In genomic region chrX:69069086-69069445, GRCh38 we compare ENCODE assay signal across 27 cellular contexts.
"Had no signal": no experiment of that assay in that cellular context is flagged by ENCODE, and none has a peak within 500 bp of the region (broad histone marks: within the 10 kb centered on the region; RNA-seq: fewer than 3 reads in every experiment).

No MANE protein-coding gene starts in this region.

- DNase-seq: dermis blood vessel endothelial cell; effector memory CD4-positive, alpha-beta T cell; foreskin keratinocyte; heart left ventricle; kidney; mesendoderm; occipital lobe; ovary; right cardiac atrium; small intestine; stimulated activated CD4-positive, alpha-beta T cell treated with anti-CD3 and anti-CD28 coated beads, Interleukin-1b, Interleukin-23, amount 100 ng/mL, for 48 hours; stimulated activated CD4-positive, alpha-beta T cell treated with anti-CD3 and anti-CD28 coated beads, Interleukin-4, amount 100 ng/mL, for 1 hour; stimulated activated CD8-positive, alpha-beta memory T cell treated with anti-CD3 and anti-CD28 coated beads, Interleukin-4, amount 100 ng/mL, for 48 hours; stimulated activated naive CD4-positive, alpha-beta T cell; stimulated activated naive CD8-positive, alpha-beta T cell treated with anti-CD3 and anti-CD28 coated beads, Interleukin-15, amount 100 ng/mL, for 72 hours; testis; tibial artery had no signal

- H3K9me3 ChIP-seq: gastroesophageal sphincter, ovary, prostate gland, testis had no signal

- ATAC-seq: foreskin keratinocyte; gastroesophageal sphincter; heart left ventricle; left lobe of liver; natural killer cell treated with Interleukin-12 subunit alpha and Interleukin-12 subunit beta and Interleukin-15 and Interleukin-18, amount 100 ng/mL, for 72 hours; right cardiac atrium; stimulated activated naive CD8-positive, alpha-beta T cell treated with anti-CD3 and anti-CD28 coated beads, Interleukin-15, amount 100 ng/mL, for 72 hours had no signal

- H3K4me1 ChIP-seq: foreskin keratinocyte, prostate gland, testis had no signal

- H3K4me2 ChIP-seq: hepatocyte had no signal

- H3K4me3 ChIP-seq: cardiac muscle cell, coronary artery, esophagus muscularis mucosa, gastroesophageal sphincter, heart left ventricle, hepatocyte, lung, ovary, prostate gland, testis, tibial artery, upper lobe of left lung had no signal

- H3K36me3 ChIP-seq: cardiac muscle cell, esophagus muscularis mucosa, gastroesophageal sphincter, heart left ventricle, ovary, prostate gland, tibial artery, upper lobe of left lung had no signal

- H2AFZ ChIP-seq: hepatocyte had no signal

- H3K79me2 ChIP-seq: hepatocyte had no signal

- H3K27ac ChIP-seq: cardiac muscle cell, coronary artery, esophagus muscularis mucosa, foreskin keratinocyte, gastroesophageal sphincter, heart left ventricle, hepatocyte, ovary, prostate gland, testis, tibial artery, upper lobe of left lung had no signal

- H3K27me3 ChIP-seq: cardiac muscle cell, esophagus muscularis mucosa, foreskin keratinocyte, gastroesophageal sphincter, hepatocyte, ovary, testis, tibial artery, upper lobe of left lung had no signal
